In genomic region chr2:54258171-54258570, GRCh38 we compare ENCODE assay signal across 24 cellular contexts. TPM values are rescaled to one million over a fixed set of nuclear protein-coding genes. Genes with fewer than 3 reads are reported as not detected.
DNase-seq lines count a peak whose midpoint lies in the region; ATAC-seq and TF ChIP-seq lines count a peak whose summit lies in the region.
"Had no signal": no experiment of that assay in that cellular context is flagged by ENCODE, and none has a peak within 500 bp of the region (broad histone marks: within the 10 kb centered on the region; RNA-seq: fewer than 3 reads in every experiment).

No MANE protein-coding gene starts in this region.

- H3K79me1 ChIP-seq in mesenchymal stem cell (replicated peaks; ENCODE audit: low read length, poor library complexity, severe bottlenecking) = no peaks in the 10 kb centered on the region

- H2BK12ac ChIP-seq in mesenchymal stem cell (ENCODE audit: low read length in 2 of 2) = no peak overlapping the region

- no peaks in the 10 kb centered on the region for H3K9me3 ChIP-seq in adipocyte (ENCODE audit: control insufficient read depth, low read length)
- no peaks in the 10 kb centered on the region for H3K9me3 ChIP-seq in mesenchymal stem cell (ENCODE audit: control insufficient read depth, low read length)
- no peaks in the 10 kb centered on the region for H3K9me3 ChIP-seq in GM23248 (ENCODE audit: low read depth)
- H3K9me3 ChIP-seq in SJCRH30 (replicated peaks) = no peaks in the 10 kb centered on the region
- H3K9me3 ChIP-seq: Caco-2 had no signal

- no peak overlapping the region for H3K23ac ChIP-seq in mesenchymal stem cell (ENCODE audit: low read length in 2 of 2)

- DNase-seq in adipocyte (ENCODE audit: low read depth) (peak; percentile 17), fibroblast of peridontal ligament (ENCODE audit: extremely low read depth) (peak; percentile 10), mesenchymal stem cell (peak; percentile 16), GM23248 (no peak), SJCRH30 (no peak)
- DNase-seq: Caco-2; CD4-positive, alpha-beta memory T cell; DND-41; GOT3; HCEC 1CT; KG1; NCI-H1092; NCI-H1436 treated with DMSO at 0.1 percent for 48 hours; NCI-H1930; NCI-H510A treated with DMSO at 0.1 percent for 48 hours; NCI-H748 treated with DMSO at 0.1 percent for 48 hours; PC-9; RPMI8226; SHP77 treated with DMSO at 0.1 percent for 48 hours had no signal

- H2AK5ac ChIP-seq in mesenchymal stem cell (ENCODE audit: low read length, severe bottlenecking) = no peak overlapping the region

- H3K9ac ChIP-seq in adipocyte (ENCODE audit: low read length) (no peak overlapping the region), mesenchymal stem cell (ENCODE audit: low read length) (no peak overlapping the region), GM23248 (no peak overlapping the region)
- H3K9ac ChIP-seq: BLaER1 treated with 17β-estradiol and CSF1 and Interleukin-3, amounts not matched to agents 10 nM and 100 nM had no signal

- no peak overlapping the region for H4K91ac ChIP-seq in mesenchymal stem cell (ENCODE audit: low read length)

- ATAC-seq in HG03469 (IDR thresholded peaks at IDR 0.05; ENCODE audit: unreplicated experiment) = no peak
- ATAC-seq in GM18505 (IDR thresholded peaks at IDR 0.05; ENCODE audit: unreplicated experiment) = no peak

- no peak overlapping the region for H3K18ac ChIP-seq in mesenchymal stem cell (ENCODE audit: low read depth in 1 of 2, low read length in 2 of 2)

- no peaks in the 10 kb centered on the region for H3K9me2 ChIP-seq in GM23248 (ENCODE audit: insufficient read depth)

- H2AFZ ChIP-seq in mesenchymal stem cell (ENCODE audit: low read depth, low read length) (no peak overlapping the region), GM23248 (no peak overlapping the region)
- H2AFZ ChIP-seq: PC-9 had no signal

- no peaks in the 10 kb centered on the region for H4K20me1 ChIP-seq in GM23248 (ENCODE audit: insufficient read depth)
- H4K20me1 ChIP-seq: BLaER1 treated with 17β-estradiol and CSF1 and Interleukin-3, amounts not matched to agents 10 nM and 100 nM had no signal

- no peak for TF ChIP-seq POLR2A in GM18505 (IDR thresholded peaks at IDR 0.05; ENCODE audit: borderline replicate concordance, extremely low read depth, insufficient read depth, insufficient read length)

- no peaks in the 10 kb centered on the region for H3F3A ChIP-seq in GM23248 (ENCODE audit: insufficient read depth)

- H3K36me3 ChIP-seq in adipocyte (ENCODE audit: control insufficient read depth, insufficient read depth, low read length, severe bottlenecking) (no peaks in the 10 kb centered on the region), mesenchymal stem cell (ENCODE audit: control insufficient read depth in 1 of 2, insufficient read depth in 2 of 2, low read depth in 1 of 2, low read length in 2 of 2) (no peaks in the 10 kb centered on the region), GM23248 (ENCODE audit: low read depth) (no peaks in the 10 kb centered on the region), SJCRH30 (no peaks in the 10 kb centered on the region)

- no peak overlapping the region for H3K4me2 ChIP-seq in mesenchymal stem cell (ENCODE audit: low read length, poor library complexity, severe bottlenecking)
- H3K4me2 ChIP-seq in GM23248 (ENCODE audit: unreplicated experiment) = no peak overlapping the region
- H3K4me2 ChIP-seq: BLaER1 treated with 17β-estradiol and CSF1 and Interleukin-3, amounts not matched to agents 10 nM and 100 nM; PC-9 had no signal

- H3K4me3 ChIP-seq in adipocyte (ENCODE audit: low read length) = no peak overlapping the region
- H3K4me3 ChIP-seq in mesenchymal stem cell (ENCODE audit: insufficient read depth in 1 of 2, low read depth in 1 of 2, low read length in 2 of 2) = no peak overlapping the region
- H3K4me3 ChIP-seq in GM23248 = no peak overlapping the region
- H3K4me3 ChIP-seq in SJCRH30 = no peak overlapping the region
- H3K4me3 ChIP-seq: BLaER1 treated with 17β-estradiol and CSF1 and Interleukin-3, amounts not matched to agents 10 nM and 100 nM; PC-9 had no signal

- no peaks in the 10 kb centered on the region for H3K27me3 ChIP-seq in adipocyte (replicated peaks; ENCODE audit: control insufficient read depth, insufficient read depth, low read length)
- H3K27me3 ChIP-seq in mesenchymal stem cell (ENCODE audit: control insufficient read depth in 1 of 2, insufficient read depth in 1 of 2, low read length in 2 of 2) = no peaks in the 10 kb centered on the region
- no peaks in the 10 kb centered on the region for H3K27me3 ChIP-seq in GM23248 (replicated peaks; ENCODE audit: insufficient read depth)
- H3K27me3 ChIP-seq in SJCRH30 = no peaks in the 10 kb centered on the region
- H3K27me3 ChIP-seq: BLaER1 treated with 17β-estradiol and CSF1 and Interleukin-3, amounts not matched to agents 10 nM and 100 nM had no signal

- H2BK5ac ChIP-seq in mesenchymal stem cell (ENCODE audit: low read depth, low read length, poor library complexity, severe bottlenecking) = no peak overlapping the region

- no peaks in the 10 kb centered on the region for H3K79me2 ChIP-seq in GM23248 (ENCODE audit: insufficient read depth)

- no peak overlapping the region for H2BK15ac ChIP-seq in mesenchymal stem cell (ENCODE audit: low read depth, poor library complexity, severe bottlenecking)

- in situ Hi-C loops in GM23248 (cut with MboI) = no loop called here

- H2BK120ac ChIP-seq in mesenchymal stem cell (ENCODE audit: low read depth, low read length) = no peak overlapping the region

- no peak overlapping the region for H3K27ac ChIP-seq in mesenchymal stem cell (ENCODE audit: low read length, poor library complexity, severe bottlenecking)
- no peak overlapping the region for H3K27ac ChIP-seq in GM23248
- H3K27ac ChIP-seq in SJCRH30 = no peak overlapping the region
- H3K27ac ChIP-seq: BLaER1 treated with 17β-estradiol and CSF1 and Interleukin-3, amounts not matched to agents 10 nM and 100 nM; PC-9 had no signal

- no peak overlapping the region for H3K4ac ChIP-seq in mesenchymal stem cell (ENCODE audit: low read depth in 1 of 2, low read length in 2 of 2)

- H3K14ac ChIP-seq in mesenchymal stem cell (ENCODE audit: low read length in 2 of 2) = no peak overlapping the region

- 69% methylated on average over 2 of the region's 2 CpGs for WGBS in mesenchymal stem cell
- WGBS in GM23248 (ENCODE audit: low coverage in 1 of 2, low lambda C conversion rate in 2 of 2, missing lambda C conversion rate in 2 of 2), 2 experiments = 90 to 91% methylated on average over 2 of the region's 2 CpGs

- H4K8ac ChIP-seq in mesenchymal stem cell (ENCODE audit: low read length) = no peak overlapping the region

- H3K4me1 ChIP-seq in adipocyte (ENCODE audit: control insufficient read depth, insufficient read depth, low read length) (peaks cover 4% of the 10 kb centered on the region), mesenchymal stem cell (ENCODE audit: control insufficient read depth, insufficient read depth, low read depth, low read length) (peaks cover 2% of the 10 kb centered on the region), GM23248 (ENCODE audit: insufficient read depth) (no peaks in the 10 kb centered on the region; the same call in 1 of the 2 replicates), SJCRH30 (peaks cover 3% of the 10 kb centered on the region; the same call in 1 of the 2 replicates)
- H3K4me1 ChIP-seq: BLaER1 treated with 17β-estradiol and CSF1 and Interleukin-3, amounts not matched to agents 10 nM and 100 nM had no signal

RNA-seq across cellular contexts. Expression of gene TSPYL6, which starts 2.1 kb away (rescaled TPM):
- polyA plus RNA-seq in mesenchymal stem cell (2013, experiment 1 of 2) = not detected
- polyA plus RNA-seq in mesenchymal stem cell (2013, experiment 2 of 2) = not detected
- not detected in 2 replicates for total RNA-seq in GM23248 (2014; rRNA removed; shearing (Covaris generic))
- not detected in 2 replicates for polyA plus RNA-seq in GM23248 (2016; fragmentation: Nextera tagmentation; extraction: Ambion mirVana)
- 0.03 and 0.10 TPM in 2 replicates for total RNA-seq in SJCRH30 (2014; rRNA removed; shearing (Covaris generic))
- total RNA-seq: A673; Caco-2; CD4-positive, alpha-beta memory T cell; HT1080; PC-9 had no signal
- polyA plus RNA-seq: CD4-positive, alpha-beta memory T cell had no signal

Comparison
In these comparisons a context has a peak if more than half of its experiments do, and no peak if none do; other contexts are left out.
1. DNase-seq: peak in adipocyte (single experiment), fibroblast of peridontal ligament (single experiment) and mesenchymal stem cell (single experiment); none in GM23248 (single experiment) and SJCRH30 (0 of 2).